22 cellular contexts compared by ENCODE assay signal in genomic region chr16:88654363-88655052, GRCh38. TPM values are rescaled to one million over a fixed set of nuclear protein-coding genes. Genes with fewer than 3 reads are reported as not detected.
A peak's percentile ranks its signal among the peaks of the same experiment; 100 is the strongest.
DNase-seq lines count a peak whose midpoint lies in the region; ATAC-seq, FAIRE-seq and TF ChIP-seq lines count a peak whose summit lies in the region.
"Had no signal": no experiment of that assay in that cellular context is flagged by ENCODE, and none has a peak within 500 bp of the region (broad histone marks: within the 10 kb centered on the region; RNA-seq: fewer than 3 reads in every experiment).

No MANE protein-coding gene starts in this region.

- H4K20me1 ChIP-seq in GM23338 (replicated peaks; ENCODE audit: insufficient read depth), result peaks cover 13% of the 10 kb centered on the region; the same call in 1 of the 2 replicates

- TF ChIP-seq POLR2A in GM12892 (IDR thresholded peaks at IDR 0.05; ENCODE audit: low read depth, low read length), result no peak

- H2AFZ ChIP-seq in GM23338, result no peak overlapping the region
- H2AFZ ChIP-seq: PC-9 had no signal

- CTCF ChIA-PET in activated naive CD4-positive, alpha-beta T cell treated with anti-CD3 and anti-CD28 coated beads, Interleukin-2, amount 10 ng/mL, durations not matched to agents 7 days and 5 days (lab: Charles Lee), result no interaction called here

- no peak overlapping the region for H3K4me3 Mint-ChIP-seq in activated naive CD4-positive, alpha-beta T cell treated with anti-CD3 and anti-CD28 coated beads, Interleukin-2, amount 10 ng/mL, durations not matched to agents 7 days and 5 days
- H3K4me3 Mint-ChIP-seq in GM23338 (no peak overlapping the region), immature natural killer cell (peak overlapping the region; percentile 79 to 86 (median 83))

- H3K4me1 ChIP-seq in GM23338 (ENCODE audit: insufficient read depth), result peaks cover 10% of the 10 kb centered on the region; the same call in 1 of the 2 replicates

- no peak for TF ChIP-seq CTCF in GM23338 (conservative IDR thresholded peaks at IDR 0.05; ENCODE audit: low read depth in 2 of 2)

- FAIRE-seq in GM12892 (lab: Jason Lieb, UNC), result no peak

- no peaks in the 10 kb centered on the region for H3K9me2 ChIP-seq in GM23338 (ENCODE audit: insufficient read depth)

- no peak for ATAC-seq in GM23338

- no peaks in the 10 kb centered on the region for H3K9me3 Mint-ChIP-seq in activated naive CD4-positive, alpha-beta T cell treated with anti-CD3 and anti-CD28 coated beads, Interleukin-2, amount 10 ng/mL, durations not matched to agents 7 days and 5 days
- no peaks in the 10 kb centered on the region for H3K9me3 Mint-ChIP-seq in GM23338
- H3K9me3 Mint-ChIP-seq in immature natural killer cell, result no peaks in the 10 kb centered on the region

- 0 out of 2 replicates have a peak, but pooled peaks cover 4% of the 10 kb centered on the region for H3F3A ChIP-seq in GM23338 (replicated peaks; ENCODE audit: low read depth)

- intact Hi-C loops in posterior vena cava (cut with DNase I), result no loop called here

- no peak overlapping the region for H3K4me2 ChIP-seq in GM23338
- H3K4me2 ChIP-seq: PC-9 had no signal

- H3K79me2 ChIP-seq in GM23338 (replicated peaks; ENCODE audit: insufficient read depth), result peaks cover 23% of the 10 kb centered on the region

- peak overlapping the region; percentile 37 for H3K27ac Mint-ChIP-seq in activated naive CD4-positive, alpha-beta T cell treated with anti-CD3 and anti-CD28 coated beads, Interleukin-2, amount 10 ng/mL, durations not matched to agents 7 days and 5 days
- H3K27ac Mint-ChIP-seq in GM23338 (peak overlapping the region; percentile 31; the same call in 1 of the 2 replicates), immature natural killer cell (peak overlapping the region; percentile 84 to 99 (median 98))

- DNase-seq in activated naive CD4-positive, alpha-beta T cell treated with anti-CD3 and anti-CD28 coated beads, Interleukin-2, amount 10 ng/mL, durations not matched to agents 7 days and 5 days, result no peak
- no peak for DNase-seq in activated naive CD4-positive, alpha-beta T cell (lab: John Stamatoyannopoulos, UW)
- no peak for DNase-seq in GM23338 (ENCODE audit: low spot score)
- no peak for DNase-seq in immature natural killer cell
- DNase-seq in posterior vena cava (ENCODE audit: low spot score), result peak; percentile 76
- no peak for DNase-seq in stimulated activated CD4-positive, alpha-beta T cell treated with anti-CD3 and anti-CD28 coated beads, Interleukin-1b, Interleukin-23, amount 100 ng/mL, for 48 hours
- DNase-seq in GM12892 (ENCODE audit: insufficient read length), result no peak
- no peak for DNase-seq in NCI-H748 treated with DMSO at 0.1 percent for 48 hours (lab: John Stamatoyannopoulos, UW)
- DNase-seq: DMS79 treated with DMSO at 0.1 percent for 48 hours, MM.1S, NCI-H1092, NCI-H1436 treated with DMSO at 0.1 percent for 48 hours, NCI-H2029, NCI-H345, NCI-H524 treated with DMSO at 0.1 percent for 48 hours, PC-9 had no signal

- H3K4me1 Mint-ChIP-seq in activated naive CD4-positive, alpha-beta T cell treated with anti-CD3 and anti-CD28 coated beads, Interleukin-2, amount 10 ng/mL, durations not matched to agents 7 days and 5 days, result peaks cover 22% of the 10 kb centered on the region
- H3K4me1 Mint-ChIP-seq in GM23338 (peaks cover 3% of the 10 kb centered on the region; the same call in 2 of the 3 replicates), immature natural killer cell (peaks cover 32 to 45% of the 10 kb centered on the region in 2 donors)

- no peak overlapping the region for H3K4me3 ChIP-seq in GM23338
- H3K4me3 ChIP-seq: HAP-1, PC-9 had no signal

- peaks cover 20% of the 10 kb centered on the region for H3K36me3 Mint-ChIP-seq in activated naive CD4-positive, alpha-beta T cell treated with anti-CD3 and anti-CD28 coated beads, Interleukin-2, amount 10 ng/mL, durations not matched to agents 7 days and 5 days
- H3K36me3 Mint-ChIP-seq in GM23338 (ENCODE audit: low read depth), result peaks cover 16% of the 10 kb centered on the region
- H3K36me3 Mint-ChIP-seq in immature natural killer cell, result peaks cover 0 to 9% (median 6%) of the 10 kb centered on the region in 3 donors

- H3K27ac ChIP-seq in GM23338 (ENCODE audit: low read depth), result no peak overlapping the region
- H3K27ac ChIP-seq: C4-2B, HL-60, PC-9 had no signal

- peaks cover 7% of the 10 kb centered on the region for H3K36me3 ChIP-seq in GM23338 (ENCODE audit: insufficient read depth)

- no peaks in the 10 kb centered on the region for H3K27me3 ChIP-seq in GM23338 (ENCODE audit: insufficient read depth)

- H3K27me3 Mint-ChIP-seq in activated naive CD4-positive, alpha-beta T cell treated with anti-CD3 and anti-CD28 coated beads, Interleukin-2, amount 10 ng/mL, durations not matched to agents 7 days and 5 days, result no peaks in the 10 kb centered on the region
- peaks cover 2% of the 10 kb centered on the region for H3K27me3 Mint-ChIP-seq in GM23338 (ENCODE audit: insufficient read depth, low read depth, poor library complexity)
- peaks cover 32 to 50% (median 35%) of the 10 kb centered on the region in 3 donors for H3K27me3 Mint-ChIP-seq in immature natural killer cell (ENCODE audit: low read depth in 3 of 3)

TF ChIP-seq in GM23338, 12 proteins besides CTCF, POLR2A, EP300 and RAD21:
- no peak for TF ChIP-seq EZH2phosphoT487 (IDR thresholded peaks at IDR 0.05; ENCODE audit: unreplicated experiment)
- TF ChIP-seq STAT1 (IDR thresholded peaks at IDR 0.05; ENCODE audit: unreplicated experiment), result no peak
- TF ChIP-seq ZNF114 (CRISPR knock-in tag; IDR thresholded peaks at IDR 0.05), result no peak
- TF ChIP-seq JUNB (IDR thresholded peaks at IDR 0.05; ENCODE audit: unreplicated experiment), result no peak

RNA-seq across cellular contexts. Expression of gene CYBA, which starts 3.7 kb away (rescaled TPM):
- total RNA-seq in GM23338 (2014; rRNA removed; shearing (Covaris generic)), result 228 and 275 TPM in 2 replicates
- polyA plus RNA-seq in GM23338 (2016; fragmentation: Nextera tagmentation; extraction: Ambion mirVana), result 281 and 285 TPM in 2 replicates
- polyA plus RNA-seq in immature natural killer cell, result 1,000 to 10,000 TPM; 2,079 to 2,787 (median 2,690) TPM
- 100 to 1,000 TPM in 1 of 2 donors, 10 to 100 TPM in 1; 71.4 to 168 TPM for total RNA-seq in posterior vena cava
- 132 TPM for polyA plus RNA-seq in GM12892 (2012; ENCODE audit: missing spikeins)

RNA-seq across cellular contexts. Expression of gene MVD, which starts 8.4 kb away (rescaled TPM):
- total RNA-seq in GM23338 (2014; rRNA removed; shearing (Covaris generic)), result 144 and 149 TPM in 2 replicates
- polyA plus RNA-seq in GM23338 (2016; fragmentation: Nextera tagmentation; extraction: Ambion mirVana) (94.2 and 95.3 TPM in 2 replicates), immature natural killer cell (10 to 100 TPM; 79.4 to 96.6 (median 87.6) TPM)
- 10 to 100 TPM; 21.6 to 22.6 TPM for total RNA-seq in posterior vena cava
- polyA plus RNA-seq in GM12892 (2012; ENCODE audit: missing spikeins), result 36.6 TPM

RNA-seq across cellular contexts. Expression of gene IL17C, which starts 16.1 kb away (rescaled TPM):
- total RNA-seq in GM23338 (2014; rRNA removed; shearing (Covaris generic)), result 2.7 and 5.1 TPM in 2 replicates
- polyA plus RNA-seq in GM23338 (2016; fragmentation: Nextera tagmentation; extraction: Ambion mirVana), result 2.3 and 3.9 TPM in 2 replicates
- under 1 TPM in 2 of 3 donors, not detected in 1; 0.64 to 0.80 TPM for polyA plus RNA-seq in immature natural killer cell
- total RNA-seq in posterior vena cava, result not detected
- polyA plus RNA-seq in GM12892 (2012; ENCODE audit: missing spikeins), result not detected
- total RNA-seq: HT1080, LHCN-M2, PC-9 had no signal

RNA-seq across cellular contexts. Expression of gene SNAI3, which starts 31.8 kb away (rescaled TPM):
- total RNA-seq in GM23338 (2014; rRNA removed; shearing (Covaris generic)), result 19.2 and 19.4 TPM in 2 replicates
- polyA plus RNA-seq in GM23338 (2016; fragmentation: Nextera tagmentation; extraction: Ambion mirVana) (10.0 and 10.3 TPM in 2 replicates), immature natural killer cell (10 to 100 TPM in 2 of 3 donors, 1 to 10 TPM in 1; 9.0 to 12.4 (median 11.7) TPM)
- total RNA-seq in posterior vena cava, result under 1 TPM; 0.43 to 0.56 TPM
- polyA plus RNA-seq in GM12892 (2012; ENCODE audit: missing spikeins), result 1.0 TPM
- total RNA-seq: A673 had no signal

RNA-seq across cellular contexts. Expression of gene RNF166, which starts 51.7 kb away (rescaled TPM):
- 39.6 and 43.4 TPM in 2 replicates for total RNA-seq in GM23338 (2014; rRNA removed; shearing (Covaris generic))
- polyA plus RNA-seq in GM23338 (2016; fragmentation: Nextera tagmentation; extraction: Ambion mirVana) (24.9 and 27.8 TPM in 2 replicates), immature natural killer cell (100 to 1,000 TPM; 129 to 157 (median 141) TPM)
- total RNA-seq in posterior vena cava, result 10 to 100 TPM; 16.8 to 19.0 TPM
- 5.4 TPM for polyA plus RNA-seq in GM12892 (2012; ENCODE audit: missing spikeins)

Comparison
In these comparisons a context has a peak if more than half of its experiments do, and no peak if none do; other contexts are left out.
1. H3K27ac Mint-ChIP-seq: peak in every context shown above with its lines; median percentile 98 in immature natural killer cell; 37 in activated naive CD4-positive, alpha-beta T cell treated with anti-CD3 and anti-CD28 coated beads, Interleukin-2, amount 10 ng/mL, durations not matched to agents 7 days and 5 days; 31 in GM23338.
2. H3K4me3 Mint-ChIP-seq: peak in immature natural killer cell (5 of 5); none in activated naive CD4-positive, alpha-beta T cell treated with anti-CD3 and anti-CD28 coated beads, Interleukin-2, amount 10 ng/mL, durations not matched to agents 7 days and 5 days (single experiment) and GM23338 (single experiment).